In genomic region chr18:21597616-21598015, GRCh38 we compare ENCODE assay signal across 26 cellular contexts. TPM values are rescaled to one million over a fixed set of nuclear protein-coding genes. Genes with fewer than 3 reads are reported as not detected.
A peak's percentile ranks its signal among the peaks of the same experiment; 100 is the strongest.
DNase-seq lines count a peak whose midpoint lies in the region; ATAC-seq and TF ChIP-seq lines count a peak whose summit lies in the region.
"Had no signal": no experiment of that assay in that cellular context is flagged by ENCODE, and none has a peak within 500 bp of the region (broad histone marks: within the 10 kb centered on the region; RNA-seq: fewer than 3 reads in every experiment).

No MANE protein-coding gene starts in this region.

- peak overlapping the region; percentile 28 for H3K27ac Mint-ChIP-seq in activated T-cell treated with anti-CD3 and anti-CD28 coated beads, Interleukin-2, amount 50 U/mL, for 24 hours
- peak overlapping the region; percentile 30 for H3K27ac Mint-ChIP-seq in activated T-helper 17 cell treated with anti-CD3 and anti-CD28 coated beads, Interleukin-2, amount 50 U/mL, for 72 hours
- H3K27ac Mint-ChIP-seq in nephron progenitor cell = no peak overlapping the region
- H3K27ac Mint-ChIP-seq: H9; T-helper 1 cell treated with Interleukin-12 subunit alpha and Interleukin-12 subunit beta and Interleukin-4 antibody, amounts not matched to agents 30 μg/mL and 1 μg/mL, for 36 hours had no signal

- intact Hi-C loops in transverse colon (cut with DNase I; ENCODE audit: low total_unique reads) = no loop called here

- H3K4me3 Mint-ChIP-seq in activated T-cell treated with anti-CD3 and anti-CD28 coated beads, Interleukin-2, amount 50 U/mL, for 24 hours = no peak overlapping the region
- no peak overlapping the region for H3K4me3 Mint-ChIP-seq in activated T-helper 17 cell treated with anti-CD3 and anti-CD28 coated beads, Interleukin-2, amount 50 U/mL, for 72 hours
- peak overlapping the region; percentile 32 for H3K4me3 Mint-ChIP-seq in nephron progenitor cell
- H3K4me3 Mint-ChIP-seq: T-helper 1 cell treated with Interleukin-12 subunit alpha and Interleukin-12 subunit beta and Interleukin-4 antibody, amounts not matched to agents 30 μg/mL and 1 μg/mL, for 36 hours had no signal

- in situ Hi-C loops in transverse colon (cut with MboI; ENCODE audit: low pct_ligation_motif_present in 1 of 4, low pct_unique_long_range_greater_than_20kb in 1 of 4, low sequenced_read_pairs in 3 of 4) = no loop called here

- H3K9me3 ChIP-seq in transverse colon = no peaks in the 10 kb centered on the region
- H3K9me3 ChIP-seq: breast epithelium, MG63, uterus had no signal

- no peaks in the 10 kb centered on the region for H3K27me3 Mint-ChIP-seq in activated T-cell treated with anti-CD3 and anti-CD28 coated beads, Interleukin-2, amount 50 U/mL, for 24 hours
- no peaks in the 10 kb centered on the region for H3K27me3 Mint-ChIP-seq in activated T-helper 17 cell treated with anti-CD3 and anti-CD28 coated beads, Interleukin-2, amount 50 U/mL, for 72 hours
- no peaks in the 10 kb centered on the region for H3K27me3 Mint-ChIP-seq in nephron progenitor cell (ENCODE audit: low read depth, poor library complexity)
- H3K27me3 Mint-ChIP-seq: naive B cell had no signal

- no peak for TF ChIP-seq CTCF in nephron progenitor cell (IDR thresholded peaks at IDR 0.05)
- TF ChIP-seq CTCF in transverse colon (IDR thresholded peaks at IDR 0.05) = no peak

- no peak for TF ChIP-seq EP300 in transverse colon (IDR thresholded peaks at IDR 0.05; ENCODE audit: low read depth)

- H3K4me3 ChIP-seq in transverse colon = no peak overlapping the region
- H3K4me3 ChIP-seq: breast epithelium, MG63, uterus had no signal

- ATAC-seq in activated T-helper 17 cell treated with anti-CD3 and anti-CD28 coated beads, Interleukin-2, amount 50 U/mL, for 72 hours (replicated peaks) = no peak

- no peaks in the 10 kb centered on the region for H3K27me3 ChIP-seq in transverse colon
- H3K27me3 ChIP-seq: breast epithelium, MG63, uterus had no signal

- peaks cover 3 to 33% (median 7%) of the 10 kb centered on the region in 4 donors for H3K4me1 ChIP-seq in transverse colon

- H3K36me3 ChIP-seq in transverse colon = no peaks in the 10 kb centered on the region
- H3K36me3 ChIP-seq: breast epithelium, uterus had no signal

- peaks cover 40% of the 10 kb centered on the region for H3K4me1 Mint-ChIP-seq in activated T-cell treated with anti-CD3 and anti-CD28 coated beads, Interleukin-2, amount 50 U/mL, for 24 hours (ENCODE audit: low read depth)
- H3K4me1 Mint-ChIP-seq in activated T-helper 17 cell treated with anti-CD3 and anti-CD28 coated beads, Interleukin-2, amount 50 U/mL, for 72 hours = peaks cover 10% of the 10 kb centered on the region
- H3K4me1 Mint-ChIP-seq in nephron progenitor cell = peaks cover 19% of the 10 kb centered on the region

- no peak for DNase-seq in activated T-cell treated with anti-CD3 and anti-CD28 coated beads, Interleukin-2, amount 50 U/mL, for 24 hours
- DNase-seq in activated T-cell treated with anti-CD3 and anti-CD28 coated beads, Interleukin-2, amount 50 U/mL, for 1 hour = no peak
- DNase-seq in NCI-H69 (lab: John Stamatoyannopoulos, UW) (peak; percentile 35), nephron progenitor cell (no peak), cerebellum (ENCODE audit: low spot score) (no peak), foreskin melanocyte (no peak), transverse colon (no peak)
- DNase-seq: 8988T; activated T-cell treated with anti-CD3 and anti-CD28 coated beads, Interleukin-2, amount 50 U/mL, for 48 hours; dermis blood vessel endothelial cell; DMS153; foreskin fibroblast; H9; hypothalamus; MG63; naive B cell; NCI-H1694 treated with DMSO at 0.1 percent for 48 hours; NCI-H345; SIG-M5; small intestine; stimulated activated CD4-positive, alpha-beta T cell treated with anti-CD3 and anti-CD28 coated beads, Interleukin-4, amount 100 ng/mL, for 1 hour; uterus had no signal

- H3K9me3 Mint-ChIP-seq in activated T-cell treated with anti-CD3 and anti-CD28 coated beads, Interleukin-2, amount 50 U/mL, for 24 hours = no peaks in the 10 kb centered on the region
- H3K9me3 Mint-ChIP-seq in activated T-helper 17 cell treated with anti-CD3 and anti-CD28 coated beads, Interleukin-2, amount 50 U/mL, for 72 hours = no peaks in the 10 kb centered on the region
- H3K9me3 Mint-ChIP-seq in nephron progenitor cell = peaks cover 32% of the 10 kb centered on the region
- H3K9me3 Mint-ChIP-seq: naive B cell; T-helper 1 cell treated with Interleukin-12 subunit alpha and Interleukin-12 subunit beta and Interleukin-4 antibody, amounts not matched to agents 30 μg/mL and 1 μg/mL, for 36 hours had no signal

- 14 to 44% methylated on average over 1 of the region's 1 CpG for WGBS in transverse colon (ENCODE audit: low coverage in 1 of 2), 2 donors

- TF ChIP-seq POLR2A in transverse colon (IDR thresholded peaks at IDR 0.05) = no peak

- no peak overlapping the region for H3K27ac ChIP-seq in transverse colon
- H3K27ac ChIP-seq: breast epithelium, epithelial cell of prostate, uterus had no signal

- H3K36me3 Mint-ChIP-seq in activated T-cell treated with anti-CD3 and anti-CD28 coated beads, Interleukin-2, amount 50 U/mL, for 24 hours (ENCODE audit: low read depth) = peaks cover 35% of the 10 kb centered on the region
- peaks cover 34% of the 10 kb centered on the region for H3K36me3 Mint-ChIP-seq in activated T-helper 17 cell treated with anti-CD3 and anti-CD28 coated beads, Interleukin-2, amount 50 U/mL, for 72 hours (ENCODE audit: low read depth)
- H3K36me3 Mint-ChIP-seq in nephron progenitor cell (ENCODE audit: low read depth) = peaks cover 40% of the 10 kb centered on the region
- H3K36me3 Mint-ChIP-seq: naive B cell had no signal

RNA-seq across cellular contexts. Expression of gene ESCO1, which starts 2.9 kb away (rescaled TPM):
- 10 to 100 TPM; 20.4 to 28.7 TPM for total RNA-seq in activated T-helper 17 cell treated with anti-CD3 and anti-CD28 coated beads, Interleukin-2, amount 50 U/mL, for 72 hours
- total RNA-seq in cerebellum (23.0 TPM), transverse colon (10 to 100 TPM in 3 of 4 donors, 1 to 10 TPM in 1; 7.1 to 39.0 (median 18.6) TPM)

RNA-seq across cellular contexts. Expression of gene SNRPD1, which starts 14.5 kb away (rescaled TPM):
- total RNA-seq in activated T-helper 17 cell treated with anti-CD3 and anti-CD28 coated beads, Interleukin-2, amount 50 U/mL, for 72 hours = 100 to 1,000 TPM in 1 of 2 donors, 10 to 100 TPM in 1; 69.2 to 134 TPM
- total RNA-seq in cerebellum (15.3 TPM), transverse colon (10 to 100 TPM in 2 of 4 donors, 1 to 10 TPM in 2; 1.4 to 11.3 (median 7.6) TPM)
